ENCODE assay signal across 8 cellular contexts in genomic region chr4:127965803-127966175, GRCh38. TPM values are rescaled to one million over a fixed set of nuclear protein-coding genes. Genes with fewer than 3 reads are reported as not detected.
DNase-seq lines count a peak whose midpoint lies in the region; ATAC-seq and TF ChIP-seq lines count a peak whose summit lies in the region.

No MANE protein-coding gene starts in this region.

- H3K4me2 ChIP-seq in parathyroid adenoma (ENCODE audit: low read length): peak overlapping the region; percentile 81

- H3K4me3 ChIP-seq in Panc1 (ENCODE audit: low read depth in 2 of 2, low read length in 2 of 2) (peak overlapping the region; percentile 86 to 89), parathyroid adenoma (ENCODE audit: low read depth, low read length) (peak overlapping the region; percentile 97), upper lobe of left lung (peak overlapping the region; percentile 69 to 98 (median 82))

- peaks cover 8 to 16% of the 10 kb centered on the region in 2 donors for H3K36me3 Mint-ChIP-seq in CD14-positive monocyte

- H3K36me3 ChIP-seq in Panc1 (ENCODE audit: control insufficient read depth, insufficient read depth, low read length) (peaks cover 4% of the 10 kb centered on the region; the same call in 1 of the 2 replicates), parathyroid adenoma (ENCODE audit: control insufficient read depth, insufficient read depth, low read length) (no peaks in the 10 kb centered on the region), upper lobe of left lung (no peaks in the 10 kb centered on the region)

- H3K4me1 Mint-ChIP-seq in CD14-positive monocyte: peaks cover 26% of the 10 kb centered on the region

- H3K27ac ChIP-seq in Panc1 (ENCODE audit: low read length) (peak overlapping the region; percentile 79), foreskin keratinocyte (peak overlapping the region; percentile 20), parathyroid adenoma (peak overlapping the region; percentile 96), upper lobe of left lung (peak overlapping the region; percentile 89 to 98 (median 96))

- CTCF ChIA-PET in Panc1 (lab: Charles Lee): no interaction called here

- peaks cover 0 to 1% (median 0%) of the 10 kb centered on the region in 7 donors for H3K9me3 Mint-ChIP-seq in CD14-positive monocyte

- H3K9me3 ChIP-seq in Panc1 (ENCODE audit: control insufficient read depth, insufficient read depth, low read depth, low read length): no peaks in the 10 kb centered on the region
- H3K9me3 ChIP-seq in parathyroid adenoma (ENCODE audit: control insufficient read depth, low read length): no peaks in the 10 kb centered on the region
- H3K9me3 ChIP-seq in upper lobe of left lung: no peaks in the 10 kb centered on the region

- H3K27me3 ChIP-seq in Panc1 (ENCODE audit: control insufficient read depth, insufficient read depth, low read length) (no peaks in the 10 kb centered on the region), foreskin keratinocyte (no peaks in the 10 kb centered on the region), parathyroid adenoma (ENCODE audit: control insufficient read depth, insufficient read depth, low read length) (no peaks in the 10 kb centered on the region), upper lobe of left lung (no peaks in the 10 kb centered on the region)

- WGBS in upper lobe of left lung, 2 donors: 0% methylated on average over 2 to 13 of the region's 15 CpGs

- DNase-seq in CD14-positive monocyte (ENCODE audit: low spot score) (no peak), Panc1 (ENCODE audit: low read depth, low spot score) (no peak), foreskin keratinocyte (peak in 1 of 2 donors; percentile 54), upper lobe of left lung (peak; percentile 75 to 90)
- DNase-seq in activated effector memory CD4-positive, alpha-beta T cell treated with Interleukin-2 at 50 U/mL for 16 hours: peak; percentile 51

- H3K27me3 Mint-ChIP-seq in CD14-positive monocyte (ENCODE audit: low read depth in 3 of 3): no peaks in the 10 kb centered on the region

- TF ChIP-seq EP300 in upper lobe of left lung (IDR thresholded peaks at IDR 0.05): no peak

- in situ Hi-C loops in Panc1 (cut with HindIII; ENCODE audit: low pct_unique_long_range_greater_than_20kb, low sequenced_read_pairs): no loop called here

- no peak overlapping the region for H3K9ac ChIP-seq in parathyroid adenoma

- POLR2A ChIA-PET in Panc1 (lab: Charles Lee): interaction anchor here (1.0 kb wide), 1 partner anchor 84 kb away, joined by 3 read pairs; no protein-coding TSS in a partner anchor

- no peak for TF ChIP-seq POLR2A in upper lobe of left lung (IDR thresholded peaks at IDR 0.05)

- BruUV-seq in Panc1 (replicated peaks; lab: Mats Ljungman, UMichigan): TSS peak; percentile 80

- peaks cover 15% of the 10 kb centered on the region for H3K4me1 ChIP-seq in Panc1 (ENCODE audit: control insufficient read depth, insufficient read depth, low read length)
- no peaks in the 10 kb centered on the region for H3K4me1 ChIP-seq in foreskin keratinocyte
- H3K4me1 ChIP-seq in parathyroid adenoma: no peaks in the 10 kb centered on the region
- H3K4me1 ChIP-seq in upper lobe of left lung: peaks cover 0 to 20% (median 12%) of the 10 kb centered on the region in 4 donors

- ATAC-seq in GM19328 (IDR thresholded peaks at IDR 0.05; ENCODE audit: unreplicated experiment) (peak; percentile 29), HG03460 (IDR thresholded peaks at IDR 0.05; ENCODE audit: unreplicated experiment) (peak; percentile 32), Panc1 (peak; percentile 20), foreskin keratinocyte (peak; percentile 40), upper lobe of left lung (ENCODE audit: low FRiP score in 2 of 2) (peak; percentile 18 to 63)

- peak overlapping the region; percentile 94 for H3K4me3 Mint-ChIP-seq in CD14-positive monocyte

- H3K79me2 ChIP-seq in parathyroid adenoma: peaks cover 5% of the 10 kb centered on the region

- H2AFZ ChIP-seq in parathyroid adenoma: peak overlapping the region; percentile 96

- intact Hi-C loops in CD14-positive monocyte (cut with micrococcal nuclease) (loop anchor here (5.0 to 10.0 kb wide), 4 partner anchors 83 to 1129 kb away; partner anchors contain the start of genes C4orf33 (in 1 of the 2), LARP1B (in 1 of the 2), PGRMC2 (in 1 of the 2) and PLK4 (in 1 of the 2)), Panc1 (cut with micrococcal nuclease; ENCODE audit: unreplicated experiment) (no loop called here)

- TF ChIP-seq CTCF in CD14-positive monocyte (IDR thresholded peaks at IDR 0.05) (no peak), Panc1 (IDR thresholded peaks at IDR 0.05) (no peak), foreskin keratinocyte (conservative IDR thresholded peaks at IDR 0.05) (no peak), parathyroid adenoma (IDR thresholded peaks at IDR 0.05) (no peak), upper lobe of left lung (IDR thresholded peaks at IDR 0.05) (no peak)

- H3K27ac Mint-ChIP-seq in CD14-positive monocyte: peak overlapping the region; percentile 91 to 97 (median 96)

RNA-seq across cellular contexts. Expression of gene ABHD18, which starts 0.6 kb away (rescaled TPM):
- polyA plus RNA-seq in CD14-positive monocyte: 1 to 10 TPM; 6.4 to 9.5 TPM
- 7.4 TPM for total RNA-seq in Panc1 (2021; ENCODE audit: unreplicated experiment)
- polyA plus RNA-seq in Panc1 (2012; ENCODE audit: insufficient read length): 1.8 TPM
- total RNA-seq in foreskin keratinocyte: 5.9 and 6.3 TPM in 2 replicates
- 1.7 and 2.1 TPM in 2 replicates for polyA plus RNA-seq in foreskin keratinocyte
- 10 to 100 TPM in 4 of 6 donors, 1 to 10 TPM in 2; 9.3 to 30.4 (median 12.0) TPM for total RNA-seq in upper lobe of left lung

RNA-seq across cellular contexts. Expression of gene MFSD8, which starts 0.8 kb away (rescaled TPM):
- polyA plus RNA-seq in CD14-positive monocyte (10 to 100 TPM in 1 of 2 donors, 1 to 10 TPM in 1; 7.0 to 14.2 TPM), foreskin keratinocyte (7.9 and 8.7 TPM in 2 replicates)
- total RNA-seq in Panc1 (2021; ENCODE audit: unreplicated experiment) (15.1 TPM), foreskin keratinocyte (12.9 and 15.8 TPM in 2 replicates), upper lobe of left lung (10 to 100 TPM; 16.1 to 46.1 (median 23.8) TPM)
- 5.9 TPM for polyA plus RNA-seq in Panc1 (2012; ENCODE audit: insufficient read length)

Comparison
In these comparisons a context has a peak if more than half of its experiments do, and no peak if none do; other contexts are left out.
1. DNase-seq: peak in activated effector memory CD4-positive, alpha-beta T cell treated with Interleukin-2 at 50 U/mL for 16 hours (single experiment) and upper lobe of left lung (2 of 2); none in CD14-positive monocyte (single experiment) and Panc1 (single experiment).
2. H3K27ac ChIP-seq: peak in every context shown above with its lines; median percentile 96 in parathyroid adenoma; 96 in upper lobe of left lung; 79 in Panc1; 20 in foreskin keratinocyte.
3. Peak in every context shown above with its lines, with median percentiles within 50 percentile points of each other: ATAC-seq and H3K4me3 ChIP-seq.